Comparison of ENCODE assay signal across 19 cellular contexts in the genomic region with DNA sequence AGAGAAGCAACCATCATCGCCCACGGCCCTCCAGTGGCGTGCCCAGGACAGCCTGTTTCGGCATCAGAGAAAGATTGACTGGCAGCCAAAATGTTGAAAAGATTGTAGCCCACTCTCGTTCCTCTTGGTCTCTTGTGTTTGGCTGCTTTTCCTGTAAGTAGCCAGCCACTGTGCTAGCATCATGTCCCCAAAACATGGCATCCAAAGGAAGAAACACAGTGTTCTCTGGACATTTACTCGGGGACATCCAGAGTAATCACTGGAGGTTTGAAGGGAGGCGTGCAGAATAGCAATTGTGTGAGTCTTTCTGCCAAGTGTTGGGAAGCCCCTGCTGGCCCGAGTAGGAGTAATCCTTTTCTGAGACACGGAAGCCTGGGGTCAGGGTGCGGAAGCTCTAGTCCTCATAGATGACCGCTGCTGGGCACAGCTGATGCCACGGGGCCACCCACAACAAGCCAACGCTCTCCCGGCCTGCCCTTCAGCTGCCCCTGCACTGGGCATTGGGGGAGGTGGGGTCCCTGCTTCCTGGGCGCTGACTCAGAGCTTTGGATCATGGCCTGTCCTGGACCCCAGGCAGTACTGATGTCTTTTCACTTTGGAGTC. TPM values are rescaled to one million over a fixed set of nuclear protein-coding genes. Genes with fewer than 3 reads are reported as not detected.
DNase-seq lines count a peak whose midpoint lies in the region; ATAC-seq, FAIRE-seq and TF ChIP-seq lines count a peak whose summit lies in the region.
"Had no signal": no experiment of that assay in that cellular context is flagged by ENCODE, and none has a peak within 500 bp of the region (broad histone marks: within the 10 kb centered on the region; RNA-seq: fewer than 3 reads in every experiment).

No MANE protein-coding gene starts in this region.

- H3K27ac ChIP-seq in astrocyte (ENCODE audit: low read depth, low read length) (no peak overlapping the region), esophagus muscularis mucosa (replicated peaks in 1 of 4) (no peak overlapping the region), lower lobe of right lung (no peak overlapping the region)
- H3K27ac ChIP-seq: BLaER1, KMS-11 had no signal

- H3K9me3 ChIP-seq in astrocyte (ENCODE audit: insufficient read depth, low read depth, low read length) (no peaks in the 10 kb centered on the region), esophagus muscularis mucosa (no peaks in the 10 kb centered on the region), lower lobe of right lung (no peaks in the 10 kb centered on the region)

- intact Hi-C loops in esophagus muscularis mucosa (cut with DNase I) (no loop called here), posterior vena cava (cut with DNase I) (no loop called here), lower lobe of right lung (cut with DNase I) (no loop called here)

- H3K4me3 Mint-ChIP-seq in astrocyte (ENCODE audit: unreplicated experiment) = no peak overlapping the region
- H3K4me3 Mint-ChIP-seq: CD4-positive, alpha-beta T cell; H9 had no signal

- TF ChIP-seq CTCF in astrocyte (IDR thresholded peaks at IDR 0.05; ENCODE audit: insufficient read depth, low read depth, low read length) (no peak), esophagus muscularis mucosa (IDR thresholded peaks at IDR 0.05) (no peak), lower lobe of right lung (IDR thresholded peaks at IDR 0.05) (no peak)

- no peaks in the 10 kb centered on the region for H3K36me3 Mint-ChIP-seq in astrocyte (ENCODE audit: low read depth, unreplicated experiment)

- H2AFZ ChIP-seq in astrocyte (ENCODE audit: low read depth, low read length) = peak overlapping the region; percentile 5

- no peaks in the 10 kb centered on the region for H4K20me1 ChIP-seq in astrocyte (ENCODE audit: insufficient read depth, low read length)
- H4K20me1 ChIP-seq: BLaER1 had no signal

- H3K27me3 ChIP-seq in astrocyte (ENCODE audit: insufficient read depth, low read length) = no peaks in the 10 kb centered on the region
- H3K27me3 ChIP-seq in esophagus muscularis mucosa = peaks cover 0 to under 1% (median 0%) of the 10 kb centered on the region in 4 donors
- H3K27me3 ChIP-seq in lower lobe of right lung (ENCODE audit: low read depth) = no peaks in the 10 kb centered on the region
- H3K27me3 ChIP-seq: BLaER1 had no signal

- H3K4me1 ChIP-seq in astrocyte (ENCODE audit: insufficient read depth, low read length) (no peaks in the 10 kb centered on the region), esophagus muscularis mucosa (no peaks in the 10 kb centered on the region), lower lobe of right lung (no peaks in the 10 kb centered on the region)

- FAIRE-seq in astrocyte (lab: Jason Lieb, UNC) = no peak

- no peak for TF ChIP-seq EP300 in esophagus muscularis mucosa (IDR thresholded peaks at IDR 0.05)

- H3K36me3 ChIP-seq in astrocyte (ENCODE audit: insufficient read depth, low read length) (no peaks in the 10 kb centered on the region), esophagus muscularis mucosa (no peaks in the 10 kb centered on the region), lower lobe of right lung (no peaks in the 10 kb centered on the region)
- H3K36me3 ChIP-seq: BLaER1 had no signal

- TF ChIP-seq POLR2A in esophagus muscularis mucosa (IDR thresholded peaks at IDR 0.05; ENCODE audit: low read depth) = no peak

- no peaks in the 10 kb centered on the region for H3K4me1 Mint-ChIP-seq in astrocyte (ENCODE audit: low read depth, unreplicated experiment)
- H3K4me1 Mint-ChIP-seq: H9 had no signal

- peak overlapping the region; percentile 22 for H3K4me2 ChIP-seq in astrocyte (ENCODE audit: low read length)
- H3K4me2 ChIP-seq: BLaER1, KMS-11 had no signal

- no peak overlapping the region for H3K9ac ChIP-seq in astrocyte (ENCODE audit: low read length)
- H3K9ac ChIP-seq: BLaER1, KMS-11 had no signal

- H3K4me3 ChIP-seq in astrocyte (ENCODE audit: insufficient read depth, low read depth, low read length) (no peak overlapping the region), esophagus muscularis mucosa (no peak overlapping the region), lower lobe of right lung (no peak overlapping the region)
- H3K4me3 ChIP-seq: BLaER1 had no signal

- ATAC-seq in GM19324 (IDR thresholded peaks at IDR 0.05; ENCODE audit: low FRiP score, unreplicated experiment) = no peak
- ATAC-seq in lower lobe of right lung = no peak

- DNase-seq in astrocyte (ENCODE audit: low read depth) = no peak
- DNase-seq in esophagus muscularis mucosa (ENCODE audit: extremely low spot score) = peak; percentile 82
- peak; percentile 69 for DNase-seq in posterior vena cava (ENCODE audit: low spot score)
- no peak for DNase-seq in NCI-H82 (lab: John Stamatoyannopoulos, UW)
- no peak for DNase-seq in hippocampal formation (lab: John Stamatoyannopoulos, UW)
- DNase-seq in lower lobe of right lung = no peak
- DNase-seq: CD4-positive, alpha-beta T cell; COR-L47; DMS79; H9; NCI-H1105; NCI-H146; NCI-H2081; NCI-H2171 treated with DMSO at 0.1 percent for 48 hours; NCI-H524 treated with DMSO at 0.1 percent for 48 hours; SHP77 had no signal

- peaks cover 3% of the 10 kb centered on the region for H3K9me3 Mint-ChIP-seq in astrocyte (ENCODE audit: unreplicated experiment)
- H3K9me3 Mint-ChIP-seq: CD4-positive, alpha-beta T cell; H9 had no signal

- H3K79me2 ChIP-seq in astrocyte (ENCODE audit: insufficient read depth, low read length) = no peaks in the 10 kb centered on the region

- peaks cover 9% of the 10 kb centered on the region for H3K27me3 Mint-ChIP-seq in astrocyte (ENCODE audit: low read depth, unreplicated experiment)
- H3K27me3 Mint-ChIP-seq: CD4-positive, alpha-beta T cell had no signal

- no peak overlapping the region for H3K27ac Mint-ChIP-seq in astrocyte (ENCODE audit: unreplicated experiment)
- H3K27ac Mint-ChIP-seq: CD4-positive, alpha-beta T cell; H9 had no signal

- WGBS in esophagus muscularis mucosa = 86% methylated on average over 15 of the region's 15 CpGs

RNA-seq across cellular contexts. Expression of gene HDAC4, which starts 24.8 kb away (rescaled TPM):
- 11.8 and 12.4 TPM in 2 replicates for total RNA-seq in astrocyte
- 100 to 1,000 TPM in 1 of 4 donors, 10 to 100 TPM in 3; 59.4 to 119 (median 76.1) TPM for total RNA-seq in esophagus muscularis mucosa
- 10 to 100 TPM; 47.6 to 66.9 TPM for total RNA-seq in posterior vena cava
- total RNA-seq in lower lobe of right lung = 44.9 TPM

Comparison
In these comparisons a context has a peak if more than half of its experiments do, and no peak if none do; other contexts are left out.
1. DNase-seq: peak in esophagus muscularis mucosa (single experiment) and posterior vena cava (single experiment); none in astrocyte (single experiment), NCI-H82 (single experiment), hippocampal formation (0 of 2) and lower lobe of right lung (single experiment).